ENCODE assay signal across 9 cellular contexts in the genomic region with DNA sequence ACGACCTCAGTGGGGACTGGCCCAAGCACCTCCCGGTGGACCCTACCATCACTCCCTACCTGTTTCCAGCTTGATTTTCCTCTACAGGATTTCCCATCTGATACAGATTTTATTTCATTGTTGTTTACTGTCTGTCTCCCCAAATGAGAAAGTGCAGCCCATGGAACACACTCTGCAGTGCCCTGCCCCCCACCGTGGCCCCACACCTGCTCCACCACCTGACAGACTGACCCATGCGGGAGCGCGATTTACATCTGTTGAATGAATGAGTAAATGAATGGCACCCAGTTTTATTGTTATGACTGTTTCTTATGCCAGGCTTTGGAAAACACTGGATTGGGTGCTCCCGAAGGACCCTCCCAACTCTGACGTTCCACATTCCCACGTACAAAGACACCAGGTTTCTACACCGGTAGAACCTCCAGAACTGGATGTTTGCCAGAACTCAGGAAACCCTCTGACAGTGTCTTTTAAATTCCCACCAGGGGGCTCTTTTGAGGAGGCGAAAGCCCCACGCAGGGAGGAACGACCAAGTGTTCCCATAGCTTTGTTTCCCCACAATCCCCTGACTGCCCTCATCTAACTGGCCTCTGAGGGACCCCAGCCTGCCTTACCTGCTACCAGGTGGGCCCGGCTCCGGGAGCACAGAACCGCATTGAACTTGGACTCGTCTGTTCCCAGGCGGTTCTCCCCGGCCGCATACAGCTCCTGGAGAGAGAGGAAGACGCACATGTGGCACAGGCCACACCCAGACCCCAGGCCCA. TPM values are rescaled to one million over a fixed set of nuclear protein-coding genes. Genes with fewer than 3 reads are reported as not detected.
A peak's percentile ranks its signal among the peaks of the same experiment; 100 is the strongest.
DNase-seq lines count a peak whose midpoint lies in the region; ATAC-seq and TF ChIP-seq lines count a peak whose summit lies in the region.
"Had no signal": no experiment of that assay in that cellular context is flagged by ENCODE, and none has a peak within 500 bp of the region (broad histone marks: within the 10 kb centered on the region; RNA-seq: fewer than 3 reads in every experiment).

No MANE protein-coding gene starts in this region.

- no peak overlapping the region for H3K27ac ChIP-seq in upper lobe of right lung
- H3K27ac ChIP-seq: HL-60 had no signal

- peaks cover 96% of the 10 kb centered on the region for H3K36me3 ChIP-seq in upper lobe of right lung

- no peaks in the 10 kb centered on the region for H3K27me3 Mint-ChIP-seq in activated naive CD8-positive, alpha-beta T cell treated with anti-CD3 and anti-CD28 coated beads, Interleukin-2, amount 10 ng/mL, durations not matched to agents 7 days and 5 days

- DNase-seq in AG10803 (ENCODE audit: low read depth) (no peak), left lobe of liver (ENCODE audit: low spot score) (no peak), upper lobe of right lung (no peak), NOMO-1 treated with DMSO at 0.1 percent for 48 hours (lab: John Stamatoyannopoulos, UW; ENCODE audit: unreplicated experiment) (no peak), epidermal melanocyte (ENCODE audit: insufficient read length, low spot score) (no peak)
- no peak for DNase-seq in activated naive CD8-positive, alpha-beta T cell treated with anti-CD3 and anti-CD28 coated beads, Interleukin-2, amount 10 ng/mL, durations not matched to agents 7 days and 5 days

- H3K36me3 Mint-ChIP-seq in activated naive CD8-positive, alpha-beta T cell treated with anti-CD3 and anti-CD28 coated beads, Interleukin-2, amount 10 ng/mL, durations not matched to agents 7 days and 5 days: peaks cover 31% of the 10 kb centered on the region

- no peaks in the 10 kb centered on the region for H3K27me3 ChIP-seq in upper lobe of right lung

- H3K9me3 Mint-ChIP-seq in activated naive CD8-positive, alpha-beta T cell treated with anti-CD3 and anti-CD28 coated beads, Interleukin-2, amount 10 ng/mL, durations not matched to agents 7 days and 5 days: no peaks in the 10 kb centered on the region

- TF ChIP-seq CTCF in AG10803 (conservative IDR thresholded peaks at IDR 0.05; ENCODE audit: low read length): peak; percentile 20
- TF ChIP-seq CTCF in GM12872 (IDR thresholded peaks at IDR 0.05; ENCODE audit: insufficient read depth, low read depth, low read length): 0 out of 3 replicates have a peak, but pooled peaks have one; percentile 16
- TF ChIP-seq CTCF in upper lobe of right lung (IDR thresholded peaks at IDR 0.05): no peak

- no peak overlapping the region for H3K4me3 ChIP-seq in AG10803 (ENCODE audit: low read length)
- H3K4me3 ChIP-seq in upper lobe of right lung: no peak overlapping the region

- H3K4me1 ChIP-seq in upper lobe of right lung: peaks cover 19% of the 10 kb centered on the region

- H3K4me3 Mint-ChIP-seq in activated naive CD8-positive, alpha-beta T cell treated with anti-CD3 and anti-CD28 coated beads, Interleukin-2, amount 10 ng/mL, durations not matched to agents 7 days and 5 days: no peak overlapping the region

- H3K4me1 Mint-ChIP-seq in activated naive CD8-positive, alpha-beta T cell treated with anti-CD3 and anti-CD28 coated beads, Interleukin-2, amount 10 ng/mL, durations not matched to agents 7 days and 5 days: peaks cover 10% of the 10 kb centered on the region

- H3K27ac Mint-ChIP-seq in activated naive CD8-positive, alpha-beta T cell treated with anti-CD3 and anti-CD28 coated beads, Interleukin-2, amount 10 ng/mL, durations not matched to agents 7 days and 5 days: peak overlapping the region; percentile 4

- ATAC-seq in activated naive CD8-positive, alpha-beta T cell treated with anti-CD3 and anti-CD28 coated beads, Interleukin-2, amount 10 ng/mL, durations not matched to agents 7 days and 5 days (ENCODE audit: low read depth): no peak
- ATAC-seq in left lobe of liver: peak; percentile 9
- ATAC-seq in upper lobe of right lung: no peak
- ATAC-seq in GM18519 (IDR thresholded peaks at IDR 0.05; ENCODE audit: low FRiP score, unreplicated experiment): no peak

- POLR2A ChIA-PET in activated naive CD8-positive, alpha-beta T cell treated with anti-CD3 and anti-CD28 coated beads, Interleukin-2, amount 10 ng/mL, durations not matched to agents 7 days and 5 days (lab: Charles Lee): interaction anchor here (1.2 kb wide), 2 partner anchors 8 to 43 kb away, joined by 3 to 4 read pairs; no protein-coding TSS in a partner anchor

- intact Hi-C loops in upper lobe of right lung (cut with DNase I): no loop called here

- no peaks in the 10 kb centered on the region for H3K9me3 ChIP-seq in upper lobe of right lung

RNA-seq across cellular contexts. Expression of gene PLAC9, which starts 29.0 kb away (rescaled TPM):
- total RNA-seq in activated naive CD8-positive, alpha-beta T cell treated with anti-CD3 and anti-CD28 coated beads, Interleukin-2, amount 10 ng/mL, durations not matched to agents 7 days and 5 days: not detected
- 2.2 TPM for total RNA-seq in left lobe of liver
- total RNA-seq in upper lobe of right lung: 24.1 TPM

RNA-seq across cellular contexts. Expression of gene ANXA11, which starts 43.8 kb away (rescaled TPM):
- 100 to 1,000 TPM; 263 to 277 TPM for total RNA-seq in activated naive CD8-positive, alpha-beta T cell treated with anti-CD3 and anti-CD28 coated beads, Interleukin-2, amount 10 ng/mL, durations not matched to agents 7 days and 5 days
- total RNA-seq in left lobe of liver (42.7 TPM), upper lobe of right lung (287 TPM)
